Comparison of ENCODE assay signal across 5 cellular contexts in the genomic region with DNA sequence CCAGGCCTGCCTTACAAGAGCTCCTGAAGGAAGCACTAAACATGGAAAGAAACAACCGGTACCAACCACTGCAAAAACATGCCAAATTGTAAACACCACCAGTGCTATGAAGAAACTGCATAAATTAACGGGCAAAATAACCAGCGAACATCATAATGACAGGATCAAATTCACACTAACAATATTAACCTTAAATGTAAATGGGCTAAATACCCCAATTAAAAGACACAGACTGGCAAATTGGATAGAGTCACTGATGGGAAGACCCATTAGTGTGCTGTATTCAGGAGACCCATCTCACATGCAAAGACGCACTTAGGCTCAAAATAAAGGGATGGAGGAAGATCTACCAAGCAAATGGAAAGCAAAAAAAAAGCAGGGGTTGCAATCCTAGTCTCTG. TPM values are rescaled to one million over a fixed set of nuclear protein-coding genes. Genes with fewer than 3 reads are reported as not detected.
DNase-seq lines count a peak whose midpoint lies in the region; ATAC-seq and TF ChIP-seq lines count a peak whose summit lies in the region.
"Not testable (repeated sequence)": the region's sequence is repeated elsewhere in the genome, so short reads cannot be mapped to it uniquely, and the experiment has no call there.

No MANE protein-coding gene starts in this region.

- intact Hi-C loops in CD4-positive, alpha-beta T cell (cut with DNase I, micrococcal nuclease) = loop anchor here in 1 of 2 experiments (5.0 kb wide), 2 partner anchors 44 to 104 kb away; a partner anchor contains a TSS
- intact Hi-C loops in CD8-positive, alpha-beta T cell (cut with DNase I, micrococcal nuclease) = not testable (repeated sequence)

- not testable (repeated sequence) for H3K27ac ChIP-seq in CD4-positive, alpha-beta T cell (ENCODE audit: low read depth, low read length); CD8-positive, alpha-beta T cell (ENCODE audit: low read depth, low read length)

- not testable (repeated sequence) for ATAC-seq in CD4-positive, alpha-beta T cell (ENCODE audit: poor library complexity); CD8-positive, alpha-beta T cell; naive thymus-derived CD8-positive, alpha-beta T cell

- POLR2A ChIA-PET in CD4-positive, alpha-beta T cell (lab: Charles Lee); CD8-positive, alpha-beta T cell (lab: Charles Lee): not testable (repeated sequence)
- POLR2A ChIA-PET in naive thymus-derived CD8-positive, alpha-beta T cell (lab: Charles Lee) = interaction anchor here (1.0 kb wide), 1 partner anchor 44 kb away, joined by 6 read pairs; no protein-coding TSS in a partner anchor

- H3K4me3 Mint-ChIP-seq in CD4-positive, alpha-beta T cell; CD8-positive, alpha-beta T cell: not testable (repeated sequence)
- peak overlapping the region; percentile 13 for H3K4me3 Mint-ChIP-seq in glutamatergic neuron (ENCODE audit: unreplicated experiment)
- H3K4me3 Mint-ChIP-seq in naive thymus-derived CD8-positive, alpha-beta T cell = peak overlapping the region in 3 of 10 donors; percentile 6 to 11 (median 8)

- H3K4me1 ChIP-seq in CD8-positive, alpha-beta T cell (ENCODE audit: insufficient read depth, low read length) = peaks cover 27% of the 10 kb centered on the region

- not testable (repeated sequence) for TF ChIP-seq CTCF in CD4-positive, alpha-beta T cell (IDR thresholded peaks at IDR 0.05); CD8-positive, alpha-beta T cell (IDR thresholded peaks at IDR 0.05); glutamatergic neuron (IDR thresholded peaks at IDR 0.05; ENCODE audit: partially characterized antibody, unreplicated experiment)

- not testable (repeated sequence) for H3K9me3 Mint-ChIP-seq in CD4-positive, alpha-beta T cell; CD8-positive, alpha-beta T cell
- peaks cover 18% of the 10 kb centered on the region for H3K9me3 Mint-ChIP-seq in glutamatergic neuron (ENCODE audit: unreplicated experiment)
- H3K9me3 Mint-ChIP-seq in naive thymus-derived CD8-positive, alpha-beta T cell = peaks cover 0 to 36% (median 8%) of the 10 kb centered on the region in 9 donors

- not testable (repeated sequence) for DNase-seq in CD4-positive, alpha-beta T cell; CD8-positive, alpha-beta T cell; glutamatergic neuron; naive thymus-derived CD8-positive, alpha-beta T cell
- DNase-seq in NCI-H1436 (lab: John Stamatoyannopoulos, UW) = peak; percentile 25

- CTCF ChIA-PET in CD4-positive, alpha-beta T cell (lab: Charles Lee); CD8-positive, alpha-beta T cell (lab: Charles Lee): not testable (repeated sequence)

- not testable (repeated sequence) for H3K9me3 ChIP-seq in CD4-positive, alpha-beta T cell (ENCODE audit: control insufficient read depth, low read length); CD8-positive, alpha-beta T cell (ENCODE audit: low read length)

- peak overlapping the region; percentile 89 for H3K27ac Mint-ChIP-seq in CD4-positive, alpha-beta T cell
- peak overlapping the region; percentile 49 for H3K27ac Mint-ChIP-seq in CD8-positive, alpha-beta T cell
- not testable (repeated sequence) for H3K27ac Mint-ChIP-seq in glutamatergic neuron (ENCODE audit: unreplicated experiment)
- peak overlapping the region; percentile 17 to 98 (median 91) for H3K27ac Mint-ChIP-seq in naive thymus-derived CD8-positive, alpha-beta T cell

- not testable (repeated sequence) for H3K27me3 Mint-ChIP-seq in CD4-positive, alpha-beta T cell; CD8-positive, alpha-beta T cell (ENCODE audit: low read depth); glutamatergic neuron (ENCODE audit: unreplicated experiment); naive thymus-derived CD8-positive, alpha-beta T cell

- H3K27me3 ChIP-seq in CD4-positive, alpha-beta T cell (ENCODE audit: control insufficient read depth, insufficient read depth, low read length); CD8-positive, alpha-beta T cell (ENCODE audit: insufficient read depth, low read length): not testable (repeated sequence)

- peaks cover 67% of the 10 kb centered on the region for H3K36me3 Mint-ChIP-seq in CD4-positive, alpha-beta T cell (ENCODE audit: low read depth)
- peaks cover 52% of the 10 kb centered on the region for H3K36me3 Mint-ChIP-seq in CD8-positive, alpha-beta T cell
- peaks cover 26% of the 10 kb centered on the region for H3K36me3 Mint-ChIP-seq in glutamatergic neuron (ENCODE audit: unreplicated experiment)
- H3K36me3 Mint-ChIP-seq in naive thymus-derived CD8-positive, alpha-beta T cell = peaks cover 8 to 41% (median 33%) of the 10 kb centered on the region in 3 donors

- not testable (repeated sequence) for H3K4me3 ChIP-seq in CD8-positive, alpha-beta T cell (ENCODE audit: low read depth, low read length)

- H3K36me3 ChIP-seq in CD8-positive, alpha-beta T cell (ENCODE audit: insufficient read depth, low read length) = not testable (repeated sequence)

- H3K4me1 Mint-ChIP-seq in CD4-positive, alpha-beta T cell (ENCODE audit: low read depth) = peaks cover 80% of the 10 kb centered on the region
- H3K4me1 Mint-ChIP-seq in CD8-positive, alpha-beta T cell (ENCODE audit: low read depth) = peaks cover 77% of the 10 kb centered on the region
- peaks cover 15% of the 10 kb centered on the region for H3K4me1 Mint-ChIP-seq in glutamatergic neuron (ENCODE audit: low read depth, unreplicated experiment)
- peaks cover 48 to 77% (median 70%) of the 10 kb centered on the region in 4 donors for H3K4me1 Mint-ChIP-seq in naive thymus-derived CD8-positive, alpha-beta T cell

RNA-seq across cellular contexts. Expression of a gene that starts 44.3 kb away (rescaled TPM):
- total RNA-seq in CD4-positive, alpha-beta T cell = 10 to 100 TPM; 37.5 to 39.3 TPM
- 10 to 100 TPM; 28.3 to 29.1 TPM for total RNA-seq in CD8-positive, alpha-beta T cell
- 112 TPM for total RNA-seq in glutamatergic neuron (ENCODE audit: unreplicated experiment)
- 10 to 100 TPM; 71.2 to 72.5 TPM for total RNA-seq in naive thymus-derived CD8-positive, alpha-beta T cell
- 10 to 100 TPM in 1 of 3 donors, 1 to 10 TPM in 2; 6.7 to 11.2 (median 9.3) TPM for polyA plus RNA-seq in naive thymus-derived CD8-positive, alpha-beta T cell
